Comparison of ENCODE assay signal across 1 cellular context in the genomic region with DNA sequence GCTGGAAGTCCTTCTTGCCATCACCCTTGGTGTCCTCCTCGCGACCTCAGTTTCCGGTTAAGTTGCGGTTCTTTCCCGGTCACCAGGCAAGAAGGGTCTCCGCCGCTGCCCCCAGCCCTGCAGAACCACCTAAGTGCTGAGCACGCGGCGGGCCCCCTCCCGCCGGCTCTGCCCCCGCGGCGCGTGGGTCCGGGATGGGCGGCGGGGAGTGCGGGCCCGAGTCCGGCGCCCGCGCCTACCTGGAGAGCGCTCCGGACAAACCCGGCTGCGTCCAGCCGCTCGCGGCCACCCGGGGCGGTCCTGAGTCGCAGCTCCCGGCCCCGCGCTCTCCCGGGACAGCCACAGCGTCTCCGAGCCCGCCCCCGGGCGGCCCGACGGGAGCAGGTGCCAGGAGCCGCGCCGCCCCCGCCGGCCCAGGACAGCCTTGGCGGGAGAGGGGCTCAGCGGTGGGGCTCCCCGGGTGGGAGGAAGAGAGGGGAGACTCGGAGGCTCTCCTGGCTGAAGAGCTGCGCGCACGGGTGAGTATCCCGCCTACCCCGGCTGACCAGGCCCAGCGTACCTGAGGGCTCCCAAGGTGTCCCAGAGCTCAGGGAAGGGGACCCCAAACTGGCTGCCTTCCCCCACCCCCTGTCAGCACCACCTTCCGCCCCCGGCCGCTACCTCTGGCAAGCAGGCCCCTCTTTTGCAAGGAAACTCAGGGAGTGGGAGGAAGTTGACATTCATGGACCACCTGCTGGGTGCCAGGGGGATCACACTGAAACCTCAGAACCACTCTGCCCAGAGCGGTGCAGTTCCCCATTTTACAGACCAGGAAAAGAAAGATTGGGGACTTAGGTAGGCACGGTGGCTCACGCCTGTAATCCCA.
TF ChIP-seq lines count a peak whose summit lies in the region.

No MANE protein-coding gene starts in this region.

TF ChIP-seq in IMR-90, 13 proteins besides CTCF, POLR2A, EP300 and RAD21:
- TF ChIP-seq MXI1 (IDR thresholded peaks at IDR 0.05; ENCODE audit: borderline replicate concordance, low read depth, low read length) (no peak), MAZ (IDR thresholded peaks at IDR 0.05; ENCODE audit: borderline replicate concordance, low read depth, low read length) (no peak), FOS (IDR thresholded peaks at IDR 0.05; ENCODE audit: low read depth, low read length) (no peak), BHLHE40 (IDR thresholded peaks at IDR 0.05; ENCODE audit: low read depth, low read length) (no peak), CHD1 (IDR thresholded peaks at IDR 0.05; ENCODE audit: low read depth, low read length) (no peak), CEBPB (IDR thresholded peaks at IDR 0.05; ENCODE audit: low read depth, low read length) (no peak), RFX5 (IDR thresholded peaks at IDR 0.05; ENCODE audit: low read depth, low read length) (no peak)
- TF ChIP-seq, protein P1, sequence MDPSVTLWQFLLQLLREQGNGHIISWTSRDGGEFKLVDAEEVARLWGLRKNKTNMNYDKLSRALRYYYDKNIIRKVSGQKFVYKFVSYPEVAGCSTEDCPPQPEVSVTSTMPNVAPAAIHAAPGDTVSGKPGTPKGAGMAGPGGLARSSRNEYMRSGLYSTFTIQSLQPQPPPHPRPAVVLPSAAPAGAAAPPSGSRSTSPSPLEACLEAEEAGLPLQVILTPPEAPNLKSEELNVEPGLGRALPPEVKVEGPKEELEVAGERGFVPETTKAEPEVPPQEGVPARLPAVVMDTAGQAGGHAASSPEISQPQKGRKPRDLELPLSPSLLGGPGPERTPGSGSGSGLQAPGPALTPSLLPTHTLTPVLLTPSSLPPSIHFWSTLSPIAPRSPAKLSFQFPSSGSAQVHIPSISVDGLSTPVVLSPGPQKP (IDR thresholded peaks at IDR 0.05; ENCODE audit: borderline replicate concordance, low read depth, low read length): no peak
